In genomic region chr16:73131153-73131862, GRCh38 we compare ENCODE assay signal across 21 cellular contexts.
DNase-seq lines count a peak whose midpoint lies in the region; TF ChIP-seq lines count a peak whose summit lies in the region.
"Had no signal": no experiment of that assay in that cellular context is flagged by ENCODE, and none has a peak within 500 bp of the region (broad histone marks: within the 10 kb centered on the region; RNA-seq: fewer than 3 reads in every experiment).

No MANE protein-coding gene starts in this region.

- BruUV-seq in OCI-LY7 (replicated peaks; lab: Mats Ljungman, UMichigan): no TSS peak

- H3K4me1 Mint-ChIP-seq in CD14-positive monocyte: peaks cover 28% of the 10 kb centered on the region
- H3K4me1 Mint-ChIP-seq in endothelial cell (ENCODE audit: unreplicated experiment): peaks cover 5% of the 10 kb centered on the region

- no peaks in the 10 kb centered on the region for H4K20me1 ChIP-seq in OCI-LY7 (ENCODE audit: insufficient read depth, low read length)

- no peaks in the 10 kb centered on the region for H3K4me1 ChIP-seq in OCI-LY7 (ENCODE audit: insufficient read depth, low read length, poor library complexity, severe bottlenecking)

- H3K9me3 Mint-ChIP-seq in CD14-positive monocyte (peaks cover 0 to 7% (median 0%) of the 10 kb centered on the region in 7 donors), endothelial cell (ENCODE audit: unreplicated experiment) (no peaks in the 10 kb centered on the region)

- no peak overlapping the region for H3K4me3 ChIP-seq in OCI-LY7 (ENCODE audit: low read depth, low read length, poor library complexity, severe bottlenecking)

- no peak overlapping the region for H3K27ac ChIP-seq in OCI-LY7 (ENCODE audit: low read depth, low read length, poor library complexity, severe bottlenecking)

- intact Hi-C loops in CD14-positive monocyte (cut with micrococcal nuclease): no loop called here
- intact Hi-C loops in OCI-LY7 (cut with micrococcal nuclease; ENCODE audit: unreplicated experiment): no loop called here

- H3K36me3 Mint-ChIP-seq in CD14-positive monocyte (no peaks in the 10 kb centered on the region), endothelial cell (ENCODE audit: low read depth, unreplicated experiment) (peaks cover 2% of the 10 kb centered on the region)

- no peaks in the 10 kb centered on the region for H3K36me3 ChIP-seq in OCI-LY7 (ENCODE audit: insufficient read depth, low read length)

- no peak overlapping the region for H2AFZ ChIP-seq in OCI-LY7 (ENCODE audit: low read length)

- H3K9me2 ChIP-seq in OCI-LY7 (ENCODE audit: insufficient read depth, low read length): no peaks in the 10 kb centered on the region

- POLR2A ChIA-PET in OCI-LY7 (lab: Charles Lee): interaction anchor here (0.5 kb wide), 1 partner anchor 36 kb away, joined by 5 read pairs; no protein-coding TSS in a partner anchor

- H3K9me3 ChIP-seq in OCI-LY7 (ENCODE audit: low read length): no peaks in the 10 kb centered on the region

- no peaks in the 10 kb centered on the region for H3K79me2 ChIP-seq in OCI-LY7 (ENCODE audit: insufficient read depth, low read depth, low read length)

- H3K27ac Mint-ChIP-seq in CD14-positive monocyte (peak overlapping the region in 6 of 7 donors; percentile 12 to 85 (median 77)), endothelial cell (ENCODE audit: unreplicated experiment) (no peak overlapping the region)
- H3K27ac Mint-ChIP-seq: CD4-positive, alpha-beta T cell had no signal

- DNase-seq in CD14-positive monocyte (ENCODE audit: low spot score) (no peak), ELF-1 (ENCODE audit: low read depth, low spot score) (peak; percentile 69), dermis blood vessel endothelial cell (peak; percentile 14), islet precursor cell (peak; percentile 57), endothelial cell (ENCODE audit: low spot score) (no peak), OCI-LY7 (ENCODE audit: low spot score) (no peak), NCI-H748 treated with DMSO at 0.1 percent for 48 hours (lab: John Stamatoyannopoulos, UW) (no peak)
- DNase-seq in activated CD4-positive, alpha-beta T cell treated with anti-CD3 and anti-CD28 coated beads for 48 hours: no peak
- DNase-seq: 8988T; ACHN; CD4-positive, alpha-beta T cell; COR-L47; DMS79; EL; NCI-H1105 treated with DMSO at 0.1 percent for 48 hours; NCI-H146; NCI-H1930; NCI-H2107; NCI-H524; NCI-H774; PC-3 had no signal

- no peak overlapping the region for H3K4me2 ChIP-seq in OCI-LY7 (ENCODE audit: low read length)

- no peak overlapping the region for H3K4me3 Mint-ChIP-seq in CD14-positive monocyte
- H3K4me3 Mint-ChIP-seq in endothelial cell (ENCODE audit: unreplicated experiment): no peak overlapping the region
- H3K4me3 Mint-ChIP-seq: CD4-positive, alpha-beta T cell had no signal

- TF ChIP-seq CTCF in CD14-positive monocyte (IDR thresholded peaks at IDR 0.05) (no peak), endothelial cell (IDR thresholded peaks at IDR 0.05; ENCODE audit: unreplicated experiment) (no peak), OCI-LY7 (conservative IDR thresholded peaks at IDR 0.05; ENCODE audit: low read length) (no peak)

- CTCF ChIA-PET in OCI-LY7 (lab: Charles Lee; ENCODE audit: unreplicated experiment): no interaction called here

- H3K27me3 Mint-ChIP-seq in CD14-positive monocyte (ENCODE audit: low read depth in 3 of 3) (peaks cover 0 to 4% (median 0%) of the 10 kb centered on the region in 3 donors), endothelial cell (ENCODE audit: unreplicated experiment) (peaks cover 6% of the 10 kb centered on the region)
- H3K27me3 Mint-ChIP-seq: CD4-positive, alpha-beta T cell had no signal

Comparison
In these comparisons a context has a peak if more than half of its experiments do, and no peak if none do; other contexts are left out.
1. DNase-seq: peak in ELF-1 (single experiment), dermis blood vessel endothelial cell (single experiment) and islet precursor cell (single experiment); none in CD14-positive monocyte (single experiment), endothelial cell (single experiment), OCI-LY7 (single experiment), activated CD4-positive, alpha-beta T cell treated with anti-CD3 and anti-CD28 coated beads for 48 hours (single experiment) and NCI-H748 treated with DMSO at 0.1 percent for 48 hours (single experiment).